8 cellular contexts compared by ENCODE assay signal in the genomic region with DNA sequence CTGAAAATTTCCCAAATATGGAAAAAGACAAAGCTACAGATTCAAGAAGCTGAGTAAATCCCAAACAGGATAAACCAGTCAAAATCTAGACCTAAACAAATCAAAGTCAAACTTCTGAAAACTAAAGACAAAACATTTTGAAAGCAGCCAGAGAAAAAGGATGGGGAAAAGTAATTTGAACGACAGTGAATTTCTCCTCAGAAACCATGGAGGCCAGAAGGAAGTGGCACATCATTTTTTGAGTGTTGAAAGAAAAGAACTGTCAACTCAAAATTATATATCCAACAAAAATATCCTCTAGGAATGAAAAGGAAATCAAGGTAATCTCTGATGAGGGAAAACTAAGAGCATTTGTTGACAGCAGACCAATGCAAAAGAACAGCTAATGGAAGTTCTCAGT.
"Had no signal": no experiment of that assay in that cellular context is flagged by ENCODE, and none has a peak within 500 bp of the region (broad histone marks: within the 10 kb centered on the region; RNA-seq: fewer than 3 reads in every experiment).

No MANE protein-coding gene starts in this region.

- H3K27ac Mint-ChIP-seq: GM23338, H9, HFFc6 had no signal

- H3K4me2 ChIP-seq: GM23338 had no signal

- DNase-seq: H9, HCEC 1CT, HFFc6 had no signal

- H3K4me3 ChIP-seq: GM23338 had no signal

- ATAC-seq: GM23338, HepG2 had no signal

- H2AFZ ChIP-seq: GM23338 had no signal

- H3K4me3 Mint-ChIP-seq: GM23338, H9, HFFc6, IgD-negative memory B cell had no signal

- FAIRE-seq: H1, HepG2 had no signal

- H3K27ac ChIP-seq: HL-60 had no signal
